ENCODE assay signal across 1 cellular context in the genomic region with DNA sequence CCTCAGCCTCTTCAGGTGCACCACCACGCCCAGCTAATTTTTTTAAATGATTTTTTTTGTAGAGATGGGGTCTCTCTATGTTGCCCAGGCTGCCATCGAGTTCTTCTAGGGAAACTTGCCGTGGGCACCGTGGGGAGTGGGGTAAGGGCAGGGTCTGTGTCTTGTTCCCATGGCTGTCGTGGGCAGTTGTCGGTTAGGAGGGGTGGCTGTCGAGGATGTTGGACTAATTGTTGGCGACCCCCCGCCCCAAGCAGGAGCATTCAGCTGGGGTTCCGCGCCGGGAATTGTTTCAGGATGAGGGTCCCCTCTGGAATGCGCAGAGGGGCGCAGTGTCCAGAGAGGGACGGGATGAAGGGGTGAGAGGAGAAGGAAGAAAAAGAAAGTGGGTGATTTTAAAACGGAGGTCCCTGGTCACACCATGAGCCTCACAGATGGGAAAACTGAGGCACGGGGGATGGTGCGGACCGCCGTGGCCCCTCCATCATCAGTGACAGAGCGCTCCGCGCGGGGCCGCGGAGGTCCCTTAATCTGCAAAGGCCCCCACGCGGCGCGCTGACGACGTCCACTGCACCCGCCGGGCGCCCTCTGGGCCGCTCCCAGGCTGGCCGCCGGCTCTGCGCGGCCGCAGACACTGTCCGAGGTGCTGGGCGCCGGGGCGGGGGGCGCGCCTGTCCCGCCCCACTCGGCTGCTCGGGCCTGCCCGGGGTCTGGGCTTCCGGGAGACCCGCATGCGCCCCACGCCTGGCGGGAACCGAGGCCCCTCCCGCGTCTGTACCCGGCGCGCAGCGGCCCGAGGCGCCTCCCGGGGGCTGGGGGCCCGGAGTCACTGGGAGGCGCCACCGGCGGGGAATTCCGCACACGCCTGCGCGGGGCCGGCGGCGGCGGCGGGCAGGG.
A peak's percentile ranks its signal among the peaks of the same experiment; 100 is the strongest.
TF ChIP-seq lines count a peak whose summit lies in the region.

No MANE protein-coding gene starts in this region.

TF ChIP-seq in K562, 482 proteins besides CTCF, POLR2A, EP300 and RAD21 (continued from another document and continues in another):
- TF ChIP-seq, protein P1, sequence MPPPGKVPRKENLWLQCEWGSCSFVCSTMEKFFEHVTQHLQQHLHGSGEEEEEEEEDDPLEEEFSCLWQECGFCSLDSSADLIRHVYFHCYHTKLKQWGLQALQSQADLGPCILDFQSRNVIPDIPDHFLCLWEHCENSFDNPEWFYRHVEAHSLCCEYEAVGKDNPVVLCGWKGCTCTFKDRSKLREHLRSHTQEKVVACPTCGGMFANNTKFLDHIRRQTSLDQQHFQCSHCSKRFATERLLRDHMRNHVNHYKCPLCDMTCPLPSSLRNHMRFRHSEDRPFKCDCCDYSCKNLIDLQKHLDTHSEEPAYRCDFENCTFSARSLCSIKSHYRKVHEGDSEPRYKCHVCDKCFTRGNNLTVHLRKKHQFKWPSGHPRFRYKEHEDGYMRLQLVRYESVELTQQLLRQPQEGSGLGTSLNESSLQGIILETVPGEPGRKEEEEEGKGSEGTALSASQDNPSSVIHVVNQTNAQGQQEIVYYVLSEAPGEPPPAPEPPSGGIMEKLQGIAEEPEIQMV (tag; conservative IDR thresholded peaks at IDR 0.05; ENCODE audit: low read depth) = no peak
- TF ChIP-seq ETV1 (tag; conservative IDR thresholded peaks at IDR 0.05; ENCODE audit: low read depth) (no peak), BRD4 (IDR thresholded peaks at IDR 0.05) (no peak), RBFOX2 (IDR thresholded peaks at IDR 0.05; ENCODE audit: low read depth, low read length) (peak; percentile 86), NUFIP1 (IDR thresholded peaks at IDR 0.05; ENCODE audit: partially characterized antibody) (no peak), CEBPG (CRISPR knock-in tag; IDR thresholded peaks at IDR 0.05) (no peak), CEBPG (tag; conservative IDR thresholded peaks at IDR 0.05 in 1 of 2, IDR thresholded peaks at IDR 0.05 in 1 of 2) (no peak), REST (CRISPR knock-in tag; IDR thresholded peaks at IDR 0.05; ENCODE audit: low read depth) (peak; percentile 98), BCLAF1 (IDR thresholded peaks at IDR 0.05; ENCODE audit: borderline replicate concordance in 1 of 2, control insufficient read depth in 1 of 2, low read depth in 2 of 2, low read length in 1 of 2) (no peak), SMAD1 (IDR thresholded peaks at IDR 0.05; ENCODE audit: low read depth, low read length, partially characterized antibody) (no peak), JUND (IDR thresholded peaks at IDR 0.05; ENCODE audit: borderline replicate concordance, low read depth, low read length) (no peak), JUND (tag; IDR thresholded peaks at IDR 0.05; ENCODE audit: borderline replicate concordance, low read depth, low read length) (peak; percentile 36; the same call in 1 of the 3 replicates), HMGN3 (IDR thresholded peaks at IDR 0.05; ENCODE audit: borderline replicate concordance, extremely low read depth, insufficient read length, low read depth, low read length) (peak; percentile 64), SIX5 (IDR thresholded peaks at IDR 0.05; ENCODE audit: borderline replicate concordance in 1 of 2, insufficient read depth in 1 of 2, low read depth in 1 of 2, low read length in 2 of 2) (no peak), CBX1 (IDR thresholded peaks at IDR 0.05; ENCODE audit: low read depth) (no peak; the same call in 1 of the 2 replicates), BDP1 (IDR thresholded peaks at IDR 0.05; ENCODE audit: insufficient read depth, insufficient read length) (no peak), ETV5 (CRISPR knock-in tag; IDR thresholded peaks at IDR 0.05; ENCODE audit: low read depth) (no peak), SMARCA5 (IDR thresholded peaks at IDR 0.05) (peak; percentile 26; the same call in 1 of the 2 replicates), RBM25 (IDR thresholded peaks at IDR 0.05; ENCODE audit: low read depth, low read length, severe bottlenecking) (no peak), LEF1 (IDR thresholded peaks at IDR 0.05) (no peak), ZNF263 (CRISPR knock-in tag; IDR thresholded peaks at IDR 0.05; ENCODE audit: borderline replicate concordance) (no peak), U2AF2 (optimal IDR thresholded peaks at IDR 0.05; ENCODE audit: low read depth, low read length) (no peak), CBX8 (IDR thresholded peaks at IDR 0.05; ENCODE audit: borderline replicate concordance, extremely low read depth, low read depth, low read length, poor library complexity, severe bottlenecking) (no peak), NFE2L1 (tag; IDR thresholded peaks at IDR 0.05; ENCODE audit: borderline replicate concordance, low read depth) (no peak), SMAD3 (CRISPR knock-in tag; conservative IDR thresholded peaks at IDR 0.05) (no peak), BCOR (IDR thresholded peaks at IDR 0.05) (no peak), POLR3G (IDR thresholded peaks at IDR 0.05; ENCODE audit: extremely low read depth, insufficient read length, insufficient replicate concordance) (no peak), FOXJ3 (CRISPR knock-in tag; IDR thresholded peaks at IDR 0.05) (no peak), TAF15 (IDR thresholded peaks at IDR 0.05; ENCODE audit: low read depth, low read length) (no peak), HDAC6 (IDR thresholded peaks at IDR 0.05; ENCODE audit: low read depth, low read length) (no peak), RBBP5 (IDR thresholded peaks at IDR 0.05; ENCODE audit: borderline replicate concordance, insufficient read depth, low read length, poor library complexity, severe bottlenecking) (no peak), CBX5 (IDR thresholded peaks at IDR 0.05; ENCODE audit: borderline replicate concordance, low read depth) (no peak), TGIF2 (CRISPR knock-in tag; IDR thresholded peaks at IDR 0.05) (no peak), TCF3 (CRISPR knock-in tag; IDR thresholded peaks at IDR 0.05) (no peak), ZNF444 (CRISPR knock-in tag; IDR thresholded peaks at IDR 0.05) (no peak), ZNF57 (CRISPR knock-in tag; IDR thresholded peaks at IDR 0.05) (no peak), PHF8 (IDR thresholded peaks at IDR 0.05; ENCODE audit: borderline replicate concordance, low read length) (peak; percentile 59; the same call in 1 of the 2 replicates), HNRNPLL (IDR thresholded peaks at IDR 0.05; ENCODE audit: low read depth, low read length, poor library complexity, severe bottlenecking) (peak; percentile 57), ZNF695 (CRISPR knock-in tag; IDR thresholded peaks at IDR 0.05) (no peak), SNIP1 (IDR thresholded peaks at IDR 0.05; ENCODE audit: low read depth) (no peak), CBFA2T3 (IDR thresholded peaks at IDR 0.05) (no peak), PYGO2 (tag; IDR thresholded peaks at IDR 0.05) (no peak), TAF9B (IDR thresholded peaks at IDR 0.05; ENCODE audit: partially characterized antibody) (no peak), TAL1 (IDR thresholded peaks at IDR 0.05) (no peak), KAT7 (CRISPR knock-in tag; IDR thresholded peaks at IDR 0.05; ENCODE audit: borderline replicate concordance) (no peak), MCM5 (IDR thresholded peaks at IDR 0.05; ENCODE audit: low read depth) (no peak)
- TF ChIP-seq, protein P2, sequence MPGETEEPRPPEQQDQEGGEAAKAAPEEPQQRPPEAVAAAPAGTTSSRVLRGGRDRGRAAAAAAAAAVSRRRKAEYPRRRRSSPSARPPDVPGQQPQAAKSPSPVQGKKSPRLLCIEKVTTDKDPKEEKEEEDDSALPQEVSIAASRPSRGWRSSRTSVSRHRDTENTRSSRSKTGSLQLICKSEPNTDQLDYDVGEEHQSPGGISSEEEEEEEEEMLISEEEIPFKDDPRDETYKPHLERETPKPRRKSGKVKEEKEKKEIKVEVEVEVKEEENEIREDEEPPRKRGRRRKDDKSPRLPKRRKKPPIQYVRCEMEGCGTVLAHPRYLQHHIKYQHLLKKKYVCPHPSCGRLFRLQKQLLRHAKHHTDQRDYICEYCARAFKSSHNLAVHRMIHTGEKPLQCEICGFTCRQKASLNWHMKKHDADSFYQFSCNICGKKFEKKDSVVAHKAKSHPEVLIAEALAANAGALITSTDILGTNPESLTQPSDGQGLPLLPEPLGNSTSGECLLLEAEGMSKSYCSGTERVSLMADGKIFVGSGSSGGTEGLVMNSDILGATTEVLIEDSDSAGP (CRISPR knock-in tag; IDR thresholded peaks at IDR 0.05) = no peak
- TF ChIP-seq, protein P3, sequence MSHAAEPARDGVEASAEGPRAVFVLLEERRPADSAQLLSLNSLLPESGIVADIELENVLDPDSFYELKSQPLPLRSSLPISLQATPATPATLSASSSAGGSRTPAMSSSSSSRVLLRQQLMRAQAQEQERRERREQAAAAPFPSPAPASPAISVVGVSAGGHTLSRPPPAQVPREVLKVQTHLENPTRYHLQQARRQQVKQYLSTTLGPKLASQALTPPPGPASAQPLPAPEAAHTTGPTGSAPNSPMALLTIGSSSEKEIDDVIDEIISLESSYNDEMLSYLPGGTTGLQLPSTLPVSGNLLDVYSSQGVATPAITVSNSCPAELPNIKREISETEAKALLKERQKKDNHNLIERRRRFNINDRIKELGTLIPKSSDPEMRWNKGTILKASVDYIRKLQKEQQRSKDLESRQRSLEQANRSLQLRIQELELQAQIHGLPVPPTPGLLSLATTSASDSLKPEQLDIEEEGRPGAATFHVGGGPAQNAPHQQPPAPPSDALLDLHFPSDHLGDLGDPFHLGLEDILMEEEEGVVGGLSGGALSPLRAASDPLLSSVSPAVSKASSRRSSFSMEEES (CRISPR knock-in tag; IDR thresholded peaks at IDR 0.05) = no peak
- TF ChIP-seq, protein P4, sequence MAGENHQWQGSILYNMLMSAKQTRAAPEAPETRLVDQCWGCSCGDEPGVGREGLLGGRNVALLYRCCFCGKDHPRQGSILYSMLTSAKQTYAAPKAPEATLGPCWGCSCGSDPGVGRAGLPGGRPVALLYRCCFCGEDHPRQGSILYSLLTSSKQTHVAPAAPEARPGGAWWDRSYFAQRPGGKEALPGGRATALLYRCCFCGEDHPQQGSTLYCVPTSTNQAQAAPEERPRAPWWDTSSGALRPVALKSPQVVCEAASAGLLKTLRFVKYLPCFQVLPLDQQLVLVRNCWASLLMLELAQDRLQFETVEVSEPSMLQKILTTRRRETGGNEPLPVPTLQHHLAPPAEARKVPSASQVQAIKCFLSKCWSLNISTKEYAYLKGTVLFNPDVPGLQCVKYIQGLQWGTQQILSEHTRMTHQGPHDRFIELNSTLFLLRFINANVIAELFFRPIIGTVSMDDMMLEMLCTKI (IDR thresholded peaks at IDR 0.05; ENCODE audit: partially characterized antibody) = no peak
- TF ChIP-seq, protein P5, sequence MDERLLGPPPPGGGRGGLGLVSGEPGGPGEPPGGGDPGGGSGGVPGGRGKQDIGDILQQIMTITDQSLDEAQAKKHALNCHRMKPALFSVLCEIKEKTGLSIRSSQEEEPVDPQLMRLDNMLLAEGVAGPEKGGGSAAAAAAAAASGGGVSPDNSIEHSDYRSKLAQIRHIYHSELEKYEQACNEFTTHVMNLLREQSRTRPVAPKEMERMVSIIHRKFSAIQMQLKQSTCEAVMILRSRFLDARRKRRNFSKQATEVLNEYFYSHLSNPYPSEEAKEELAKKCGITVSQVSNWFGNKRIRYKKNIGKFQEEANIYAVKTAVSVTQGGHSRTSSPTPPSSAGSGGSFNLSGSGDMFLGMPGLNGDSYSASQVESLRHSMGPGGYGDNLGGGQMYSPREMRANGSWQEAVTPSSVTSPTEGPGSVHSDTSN (CRISPR knock-in tag; IDR thresholded peaks at IDR 0.05; ENCODE audit: low read depth) = no peak
- TF ChIP-seq, protein P5 (tag; conservative IDR thresholded peaks at IDR 0.05; ENCODE audit: low read depth) = no peak
